ENCODE assay signal across 2 cellular contexts in the genomic region with DNA sequence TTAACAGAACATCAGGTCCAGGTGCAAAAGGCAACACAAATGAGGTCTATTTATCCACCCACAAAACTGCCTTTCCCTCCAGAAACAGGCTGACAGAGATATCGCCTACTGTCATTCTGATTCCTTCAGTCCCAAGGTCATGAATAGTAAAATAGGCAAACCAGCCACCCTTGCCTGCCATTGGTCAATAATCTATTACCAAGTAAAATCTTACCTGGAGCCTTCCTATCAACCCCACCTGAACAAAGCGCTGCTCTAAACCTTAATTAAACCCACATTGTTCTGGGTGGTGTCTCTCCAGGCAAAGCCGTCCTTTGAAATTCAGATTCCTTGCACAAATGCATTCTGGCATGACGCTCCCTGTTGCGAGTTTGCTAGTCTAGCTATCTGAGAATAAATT.
TF ChIP-seq lines count a peak whose summit lies in the region.

No MANE protein-coding gene starts in this region.

TF ChIP-seq in GM23338, 12 proteins besides CTCF, POLR2A, EP300 and RAD21:
- TF ChIP-seq JUNB (IDR thresholded peaks at IDR 0.05; ENCODE audit: unreplicated experiment) (no peak), POLR2AphosphoS5 (IDR thresholded peaks at IDR 0.05; ENCODE audit: low read depth) (no peak), STAT1 (IDR thresholded peaks at IDR 0.05; ENCODE audit: unreplicated experiment) (no peak)
TF ChIP-seq in GM23338: peak in this region for 0.

TF ChIP-seq in H1, 55 proteins besides CTCF, POLR2A, EP300 and RAD21:
- TF ChIP-seq CEBPB (IDR thresholded peaks at IDR 0.05; ENCODE audit: low read depth, low read length) (no peak), FOSL1 (IDR thresholded peaks at IDR 0.05; ENCODE audit: insufficient read depth, low read depth, low read length) (no peak), GABPA (IDR thresholded peaks at IDR 0.05; ENCODE audit: borderline replicate concordance, insufficient read depth, low read length) (no peak), CBX5 (IDR thresholded peaks at IDR 0.05; ENCODE audit: low read depth, low read length) (no peak), SP4 (IDR thresholded peaks at IDR 0.05; ENCODE audit: low read length) (no peak), SRF (IDR thresholded peaks at IDR 0.05; ENCODE audit: low read depth, low read length) (no peak), GTF2F1 (IDR thresholded peaks at IDR 0.05; ENCODE audit: borderline replicate concordance, low read depth, low read length) (no peak), TEAD4 (IDR thresholded peaks at IDR 0.05; ENCODE audit: low read depth, low read length) (no peak)
